Comparison of ENCODE assay signal across 8 cellular contexts in genomic region chr7:92633211-92633906, GRCh38. TPM values are rescaled to one million over a fixed set of nuclear protein-coding genes. Genes with fewer than 3 reads are reported as not detected.
DNase-seq lines count a peak whose midpoint lies in the region; ATAC-seq and TF ChIP-seq lines count a peak whose summit lies in the region.

No MANE protein-coding gene starts in this region.

- peak; percentile 93 for DNase-seq in ACHN
- DNase-seq in GM12865 (ENCODE audit: low read depth): peak; percentile 56
- DNase-seq in OCI-M1 (lab: John Stamatoyannopoulos, UW): peak; percentile 100
- DNase-seq in inferior parietal cortex (ENCODE audit: extremely low spot score): peak; percentile 85
- DNase-seq in stimulated activated naive CD8-positive, alpha-beta T cell treated with anti-CD3 and anti-CD28 coated beads, Interleukin-15, Interleukin-2, amounts not matched to agents 100 U/mL and 50 U/mL, for 24 hours: no peak
- DNase-seq in cerebellum (ENCODE audit: low spot score): no peak

- peaks cover 10% of the 10 kb centered on the region for H3K36me3 Mint-ChIP-seq in brain

- no peaks in the 10 kb centered on the region for H3K27me3 Mint-ChIP-seq in brain

- in situ Hi-C loops in ACHN (cut with HindIII; ENCODE audit: low pct_ligation_motif_present, low pct_unique_long_range_greater_than_20kb, low sequenced_read_pairs): no loop called here

- peaks cover 0 to 7% (median 0%) of the 10 kb centered on the region in 5 experiments for H3K9me3 Mint-ChIP-seq in brain

- peak; percentile 42 for ATAC-seq in stimulated activated naive CD8-positive, alpha-beta T cell treated with anti-CD3 and anti-CD28 coated beads, Interleukin-15, Interleukin-2, amounts not matched to agents 100 U/mL and 50 U/mL, for 24 hours
- ATAC-seq in GM18861 (IDR thresholded peaks at IDR 0.05; ENCODE audit: unreplicated experiment): no peak

- H3K4me3 Mint-ChIP-seq in brain: peak overlapping the region in 4 of 5 experiments; percentile 10 to 48 (median 35)

- peaks cover 31% of the 10 kb centered on the region for H3K4me1 Mint-ChIP-seq in brain

- peak overlapping the region in 3 of 5 experiments; percentile 78 to 88 (median 79) for H3K27ac Mint-ChIP-seq in brain

- H3K4me3 ChIP-seq in GM12865 (ENCODE audit: low read depth, low read length): no peak overlapping the region

- TF ChIP-seq CTCF in GM12865 (IDR thresholded peaks at IDR 0.05; ENCODE audit: insufficient read depth, low read depth, low read length, missing control alignments) (no peak), brain (conservative IDR thresholded peaks at IDR 0.05) (no peak)

RNA-seq across cellular contexts. Expression of gene FAM133B, which starts 43.2 kb away (rescaled TPM):
- polyA plus RNA-seq in brain (ENCODE audit: insufficient read depth, low read depth, low replicate concordance): 10.0 TPM
- 39.9 TPM for total RNA-seq in cerebellum

Comparison
In these comparisons a context has a peak if more than half of its experiments do, and no peak if none do; other contexts are left out.
1. DNase-seq: peak in ACHN (single experiment), GM12865 (single experiment), OCI-M1 (single experiment) and inferior parietal cortex (single experiment); none in stimulated activated naive CD8-positive, alpha-beta T cell treated with anti-CD3 and anti-CD28 coated beads, Interleukin-15, Interleukin-2, amounts not matched to agents 100 U/mL and 50 U/mL, for 24 hours (single experiment) and cerebellum (single experiment).